ENCODE assay signal across 1 cellular context in the genomic region with DNA sequence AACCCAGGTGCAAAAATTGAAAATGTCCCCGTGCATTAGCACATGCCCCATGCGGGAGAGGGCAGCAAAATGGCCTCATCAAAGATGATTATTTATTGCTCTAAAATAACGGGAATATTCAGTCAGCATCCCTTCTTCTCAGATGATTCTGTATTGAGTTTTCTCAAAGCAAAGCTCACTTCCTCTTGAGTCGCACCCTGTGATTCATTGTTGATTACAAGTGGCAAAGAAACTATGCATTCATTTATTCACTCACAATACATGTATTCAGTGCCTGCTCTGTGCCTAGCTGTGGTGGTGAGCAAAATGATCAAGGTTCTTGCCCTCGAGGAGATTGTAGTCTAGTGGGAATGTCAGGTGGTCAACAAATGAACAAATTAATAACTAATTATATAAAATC.
TF ChIP-seq lines count a peak whose summit lies in the region.

No MANE protein-coding gene starts in this region.

TF ChIP-seq in GM23338, 12 proteins besides CTCF, POLR2A, EP300 and RAD21 (continued from another document):
- TF ChIP-seq, protein P1, sequence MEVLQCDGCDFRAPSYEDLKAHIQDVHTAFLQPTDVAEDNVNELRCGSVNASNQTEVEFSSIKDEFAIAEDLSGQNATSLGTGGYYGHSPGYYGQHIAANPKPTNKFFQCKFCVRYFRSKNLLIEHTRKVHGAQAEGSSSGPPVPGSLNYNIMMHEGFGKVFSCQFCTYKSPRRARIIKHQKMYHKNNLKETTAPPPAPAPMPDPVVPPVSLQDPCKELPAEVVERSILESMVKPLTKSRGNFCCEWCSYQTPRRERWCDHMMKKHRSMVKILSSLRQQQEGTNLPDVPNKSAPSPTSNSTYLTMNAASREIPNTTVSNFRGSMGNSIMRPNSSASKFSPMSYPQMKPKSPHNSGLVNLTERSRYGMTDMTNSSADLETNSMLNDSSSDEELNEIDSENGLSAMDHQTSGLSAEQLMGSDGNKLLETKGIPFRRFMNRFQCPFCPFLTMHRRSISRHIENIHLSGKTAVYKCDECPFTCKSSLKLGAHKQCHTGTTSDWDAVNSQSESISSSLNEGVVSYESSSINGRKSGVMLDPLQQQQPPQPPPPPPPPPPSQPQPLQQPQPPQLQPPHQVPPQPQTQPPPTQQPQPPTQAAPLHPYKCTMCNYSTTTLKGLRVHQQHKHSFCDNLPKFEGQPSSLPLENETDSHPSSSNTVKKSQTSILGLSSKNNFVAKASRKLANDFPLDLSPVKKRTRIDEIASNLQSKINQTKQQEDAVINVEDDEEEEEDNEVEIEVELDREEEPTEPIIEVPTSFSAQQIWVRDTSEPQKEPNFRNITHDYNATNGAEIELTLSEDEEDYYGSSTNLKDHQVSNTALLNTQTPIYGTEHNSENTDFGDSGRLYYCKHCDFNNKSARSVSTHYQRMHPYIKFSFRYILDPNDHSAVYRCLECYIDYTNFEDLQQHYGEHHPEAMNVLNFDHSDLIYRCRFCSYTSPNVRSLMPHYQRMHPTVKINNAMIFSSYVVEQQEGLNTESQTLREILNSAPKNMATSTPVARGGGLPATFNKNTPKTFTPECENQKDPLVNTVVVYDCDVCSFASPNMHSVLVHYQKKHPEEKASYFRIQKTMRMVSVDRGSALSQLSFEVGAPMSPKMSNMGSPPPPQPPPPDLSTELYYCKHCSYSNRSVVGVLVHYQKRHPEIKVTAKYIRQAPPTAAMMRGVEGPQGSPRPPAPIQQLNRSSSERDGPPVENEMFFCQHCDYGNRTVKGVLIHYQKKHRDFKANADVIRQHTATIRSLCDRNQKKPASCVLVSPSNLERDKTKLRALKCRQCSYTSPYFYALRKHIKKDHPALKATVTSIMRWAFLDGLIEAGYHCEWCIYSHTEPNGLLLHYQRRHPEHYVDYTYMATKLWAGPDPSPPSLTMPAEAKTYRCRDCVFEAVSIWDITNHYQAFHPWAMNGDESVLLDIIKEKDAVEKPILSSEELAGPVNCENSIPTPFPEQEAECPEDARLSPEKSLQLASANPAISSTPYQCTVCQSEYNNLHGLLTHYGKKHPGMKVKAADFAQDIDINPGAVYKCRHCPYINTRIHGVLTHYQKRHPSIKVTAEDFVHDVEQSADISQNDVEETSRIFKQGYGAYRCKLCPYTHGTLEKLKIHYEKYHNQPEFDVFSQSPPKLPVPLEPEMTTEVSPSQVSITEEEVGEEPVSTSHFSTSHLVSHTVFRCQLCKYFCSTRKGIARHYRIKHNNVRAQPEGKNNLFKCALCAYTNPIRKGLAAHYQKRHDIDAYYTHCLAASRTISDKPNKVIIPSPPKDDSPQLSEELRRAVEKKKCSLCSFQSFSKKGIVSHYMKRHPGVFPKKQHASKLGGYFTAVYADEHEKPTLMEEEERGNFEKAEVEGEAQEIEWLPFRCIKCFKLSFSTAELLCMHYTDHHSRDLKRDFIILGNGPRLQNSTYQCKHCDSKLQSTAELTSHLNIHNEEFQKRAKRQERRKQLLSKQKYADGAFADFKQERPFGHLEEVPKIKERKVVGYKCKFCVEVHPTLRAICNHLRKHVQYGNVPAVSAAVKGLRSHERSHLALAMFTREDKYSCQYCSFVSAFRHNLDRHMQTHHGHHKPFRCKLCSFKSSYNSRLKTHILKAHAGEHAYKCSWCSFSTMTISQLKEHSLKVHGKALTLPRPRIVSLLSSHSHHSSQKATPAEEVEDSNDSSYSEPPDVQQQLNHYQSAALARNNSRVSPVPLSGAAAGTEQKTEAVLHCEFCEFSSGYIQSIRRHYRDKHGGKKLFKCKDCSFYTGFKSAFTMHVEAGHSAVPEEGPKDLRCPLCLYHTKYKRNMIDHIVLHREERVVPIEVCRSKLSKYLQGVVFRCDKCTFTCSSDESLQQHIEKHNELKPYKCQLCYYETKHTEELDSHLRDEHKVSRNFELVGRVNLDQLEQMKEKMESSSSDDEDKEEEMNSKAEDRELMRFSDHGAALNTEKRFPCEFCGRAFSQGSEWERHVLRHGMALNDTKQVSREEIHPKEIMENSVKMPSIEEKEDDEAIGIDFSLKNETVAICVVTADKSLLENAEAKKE (CRISPR knock-in tag; IDR thresholded peaks at IDR 0.05) = no peak
- TF ChIP-seq ZNF114 (CRISPR knock-in tag; IDR thresholded peaks at IDR 0.05) (no peak), ETS1 (IDR thresholded peaks at IDR 0.05) (no peak), JUNB (IDR thresholded peaks at IDR 0.05; ENCODE audit: unreplicated experiment) (no peak), STAT1 (IDR thresholded peaks at IDR 0.05; ENCODE audit: unreplicated experiment) (no peak)
